In genomic region chr7:18498327-18498726, GRCh38 we compare ENCODE assay signal across 14 cellular contexts. TPM values are rescaled to one million over a fixed set of nuclear protein-coding genes. Genes with fewer than 3 reads are reported as not detected.
A peak's percentile ranks its signal among the peaks of the same experiment; 100 is the strongest.
DNase-seq lines count a peak whose midpoint lies in the region; ATAC-seq and TF ChIP-seq lines count a peak whose summit lies in the region.
"Had no signal": no experiment of that assay in that cellular context is flagged by ENCODE, and none has a peak within 500 bp of the region (broad histone marks: within the 10 kb centered on the region; RNA-seq: fewer than 3 reads in every experiment).

No MANE protein-coding gene starts in this region.

- 35 to 52% (median 45%) methylated on average over 2 of the region's 2 CpGs for whole genome bisulfite sequencing in psoas muscle, 3 donors

- H3K4me3 ChIP-seq in GM23338 (no peak overlapping the region), ascending aorta (peak overlapping the region; percentile 20 to 67), psoas muscle (peak overlapping the region; percentile 69)
- H3K4me3 ChIP-seq: GM23248, lower lobe of right lung had no signal

- H3K9me3 ChIP-seq in ascending aorta (no peaks in the 10 kb centered on the region), psoas muscle (no peaks in the 10 kb centered on the region)
- H3K9me3 ChIP-seq: lower lobe of right lung, Peyer's patch had no signal

- no peak overlapping the region for H3K4me2 ChIP-seq in GM23338

- H4K20me1 ChIP-seq in GM23338 (replicated peaks; ENCODE audit: insufficient read depth) = no peaks in the 10 kb centered on the region

- BruUV-seq in Calu3 (replicated peaks; lab: Mats Ljungman, UMichigan) = no TSS peak
- no TSS peak for BruUV-seq in MCF 10A (replicated peaks; lab: Mats Ljungman, UMichigan)

- intact Hi-C loops in Calu3 (cut with micrococcal nuclease; ENCODE audit: unreplicated experiment) (loop anchor here (5.0 kb wide), 1 partner anchor 96 kb away; no protein-coding TSS in a partner anchor), ascending aorta (cut with DNase I) (loop anchor here (5.0 to 10.0 kb wide), 6 partner anchors 59 to 616 kb away; partner anchors contain the start of gene TWIST1), psoas muscle (cut with DNase I) (loop anchor here (5.0 kb wide), 2 partner anchors 39 to 141 kb away; no protein-coding TSS in a partner anchor), MCF 10A (cut with micrococcal nuclease) (no loop called here)

- DNase-seq in Calu3 (no peak), GM23338 (ENCODE audit: low spot score) (no peak), ascending aorta (ENCODE audit: low spot score in 2 of 2) (no peak), psoas muscle (no peak), GM10266 (ENCODE audit: extremely low spot score) (no peak), MCF 10A (ENCODE audit: unreplicated experiment) (no peak)
- DNase-seq: activated naive CD4-positive, alpha-beta T cell; brain microvascular endothelial cell; effector CD4-positive, alpha-beta T cell; GM23248; IMR-90; lower lobe of right lung; Peyer's patch had no signal

- H3K27ac Mint-ChIP-seq in Calu3 (ENCODE audit: unreplicated experiment) (peak overlapping the region; percentile 90), GM23338 (no peak overlapping the region), MCF 10A (ENCODE audit: low read depth, unreplicated experiment) (no peak overlapping the region)

- H3K27ac ChIP-seq in GM23338 (ENCODE audit: low read depth) (no peak overlapping the region), ascending aorta (peak overlapping the region; percentile 77 to 78), psoas muscle (peak overlapping the region; percentile 97)
- H3K27ac ChIP-seq: brain microvascular endothelial cell, GM23248, lower lobe of right lung had no signal

- H3K4me3 Mint-ChIP-seq in Calu3 (ENCODE audit: low read depth, unreplicated experiment) (peak overlapping the region; percentile 75), GM23338 (peak overlapping the region; percentile 30; the same call in 2 of the 3 replicates), MCF 10A (ENCODE audit: unreplicated experiment) (no peak overlapping the region)

- ATAC-seq in GM23338 (no peak), psoas muscle (no peak), GM18858 (IDR thresholded peaks at IDR 0.05; ENCODE audit: unreplicated experiment) (no peak)
- ATAC-seq: lower lobe of right lung had no signal

- TF ChIP-seq CTCF in Calu3 (IDR thresholded peaks at IDR 0.05; ENCODE audit: unreplicated experiment) (no peak), GM23338 (conservative IDR thresholded peaks at IDR 0.05; ENCODE audit: low read depth in 2 of 2) (no peak), ascending aorta (IDR thresholded peaks at IDR 0.05) (no peak), psoas muscle (IDR thresholded peaks at IDR 0.05) (no peak), GM10266 (IDR thresholded peaks at IDR 0.05; ENCODE audit: control insufficient read depth, insufficient read depth, low read depth, missing control alignments) (no peak), MCF 10A (IDR thresholded peaks at IDR 0.05; ENCODE audit: unreplicated experiment) (no peak)

- no peaks in the 10 kb centered on the region for H3K36me3 ChIP-seq in GM23338 (ENCODE audit: insufficient read depth)
- no peaks in the 10 kb centered on the region for H3K36me3 ChIP-seq in ascending aorta
- H3K36me3 ChIP-seq in psoas muscle (ENCODE audit: insufficient read depth in 1 of 2, low read depth in 1 of 2) = no peaks in the 10 kb centered on the region
- H3K36me3 ChIP-seq: brain microvascular endothelial cell, lower lobe of right lung, Peyer's patch had no signal

- H3K4me1 ChIP-seq in GM23338 (ENCODE audit: insufficient read depth) = peaks cover 25% of the 10 kb centered on the region
- peaks cover 4 to 31% of the 10 kb centered on the region in 2 donors for H3K4me1 ChIP-seq in ascending aorta
- peaks cover 51% of the 10 kb centered on the region for H3K4me1 ChIP-seq in psoas muscle
- H3K4me1 ChIP-seq: Peyer's patch had no signal

- H3K4me1 Mint-ChIP-seq in Calu3 (ENCODE audit: low read depth, unreplicated experiment) (peaks cover 63% of the 10 kb centered on the region), GM23338 (peaks cover 58% of the 10 kb centered on the region), MCF 10A (ENCODE audit: insufficient read depth, unreplicated experiment) (peaks cover 6% of the 10 kb centered on the region)

- POLR2A ChIA-PET in MCF 10A (lab: Yijun Ruan, JAX) = interaction anchor here (3.8 kb wide), 1 partner anchor 11 kb away, joined by 23 read pairs; no protein-coding TSS in a partner anchor

- H3K36me3 Mint-ChIP-seq in Calu3 (ENCODE audit: insufficient read depth, unreplicated experiment) = peaks cover 23% of the 10 kb centered on the region
- H3K36me3 Mint-ChIP-seq in GM23338 (ENCODE audit: low read depth) = no peaks in the 10 kb centered on the region; the same call in 2 of the 3 replicates
- H3K36me3 Mint-ChIP-seq in MCF 10A (ENCODE audit: insufficient read depth, unreplicated experiment) = no peaks in the 10 kb centered on the region

- no peaks in the 10 kb centered on the region for H3K27me3 Mint-ChIP-seq in Calu3 (ENCODE audit: unreplicated experiment)
- H3K27me3 Mint-ChIP-seq in GM23338 (ENCODE audit: insufficient read depth, low read depth, poor library complexity) = no peaks in the 10 kb centered on the region
- no peaks in the 10 kb centered on the region for H3K27me3 Mint-ChIP-seq in MCF 10A (ENCODE audit: insufficient read depth, unreplicated experiment)

- H3K9me3 Mint-ChIP-seq in Calu3 (ENCODE audit: low read depth, unreplicated experiment) (no peaks in the 10 kb centered on the region), GM23338 (no peaks in the 10 kb centered on the region), MCF 10A (ENCODE audit: unreplicated experiment) (no peaks in the 10 kb centered on the region)

- no peak overlapping the region for H2AFZ ChIP-seq in GM23338
- H2AFZ ChIP-seq: GM23248 had no signal

- H3K27me3 ChIP-seq in GM23338 (ENCODE audit: insufficient read depth) (no peaks in the 10 kb centered on the region), ascending aorta (no peaks in the 10 kb centered on the region), psoas muscle (ENCODE audit: insufficient read depth in 3 of 3, low read length in 2 of 3) (no peaks in the 10 kb centered on the region)
- H3K27me3 ChIP-seq: brain microvascular endothelial cell, Peyer's patch had no signal

- H3F3A ChIP-seq in GM23338 (replicated peaks; ENCODE audit: low read depth) = no peaks in the 10 kb centered on the region

- H3K79me2 ChIP-seq in GM23338 (replicated peaks; ENCODE audit: insufficient read depth) = no peaks in the 10 kb centered on the region

- H3K9me2 ChIP-seq in GM23338 (ENCODE audit: insufficient read depth) = no peaks in the 10 kb centered on the region

- CTCF ChIA-PET in Calu3 (lab: Charles Lee) (interaction anchor here (0.6 to 3.9 kb wide), 10 partner anchors 7 to 145 kb away, joined by 3 to 27 read pairs (median 10); no protein-coding TSS in a partner anchor), MCF 10A (lab: Yijun Ruan, JAX) (interaction anchor here (1.3 kb wide), 1 partner anchor 141 kb away, joined by 3 read pairs; no protein-coding TSS in a partner anchor)

TF ChIP-seq in GM23338, 12 proteins besides CTCF, POLR2A, EP300 and RAD21 (continues in another document):
- TF ChIP-seq ZNF331 (CRISPR knock-in tag; IDR thresholded peaks at IDR 0.05; ENCODE audit: low read depth) = no peak
- no peak for TF ChIP-seq EZH2phosphoT487 (IDR thresholded peaks at IDR 0.05; ENCODE audit: unreplicated experiment)
- TF ChIP-seq POLR2AphosphoS5 (IDR thresholded peaks at IDR 0.05; ENCODE audit: low read depth) = no peak
- TF ChIP-seq JUNB (IDR thresholded peaks at IDR 0.05; ENCODE audit: unreplicated experiment) = no peak

RNA-seq across cellular contexts. Expression of gene HDAC9, which starts 2.8 kb away (rescaled TPM):
- total RNA-seq in Calu3 (2022) (152 and 159 TPM in 2 replicates), ascending aorta (33.4 TPM), psoas muscle (10 to 100 TPM; 16.8 to 34.2 (median 20.1) TPM), MCF 10A (2022) (11.3 and 26.0 TPM in 2 replicates)
- 11.0 and 18.5 TPM in 2 replicates for total RNA-seq in GM23338 (2014; rRNA removed; shearing (Covaris generic))
- polyA plus RNA-seq in GM23338 (2016; fragmentation: Nextera tagmentation; extraction: Ambion mirVana) (5.7 and 8.3 TPM in 2 replicates), psoas muscle (1 to 10 TPM in 1 of 3 donors, under 1 TPM in 2; 0.38 to 3.5 (median 0.86) TPM)
